In genomic region chr22:37865510-37865909, GRCh38 we compare ENCODE assay signal across 30 cellular contexts. TPM values are rescaled to one million over a fixed set of nuclear protein-coding genes. Genes with fewer than 3 reads are reported as not detected.
"Had no signal": no experiment of that assay in that cellular context is flagged by ENCODE, and none has a peak within 500 bp of the region (broad histone marks: within the 10 kb centered on the region; RNA-seq: fewer than 3 reads in every experiment).

No MANE protein-coding gene starts in this region.

- DNase-seq: activated CD4-positive, alpha-beta memory T cell treated with anti-CD3 and anti-CD28 coated beads, Interleukin-2, amount 10 ng/mL, durations not matched to agents 7 days and 5 days; activated CD4-positive, alpha-beta T cell treated with anti-CD3 and anti-CD28 coated beads for 1 hour; activated CD4-positive, alpha-beta T cell treated with anti-CD3 and anti-CD28 coated beads for 4 hours; activated CD4-positive, alpha-beta T cell treated with anti-CD3 and anti-CD28 coated beads, Interleukin-2, amount 10 ng/mL, durations not matched to agents 7 days and 5 days; activated CD4-positive, alpha-beta T cell treated with anti-CD3 and anti-CD28 coated beads, Interleukin-2, amount 50 U/mL, for 4 hours; activated effector memory CD4-positive, alpha-beta T cell treated with Interleukin-2 at 50 U/mL for 16 hours; activated gamma-delta T cell treated with Interleukin-2 at 50 U/mL for 16 hours; activated naive CD4-positive, alpha-beta T cell treated with anti-CD3 and anti-CD28 coated beads, Interleukin-2, amount 50 U/mL, for 16 hours; activated naive CD4-positive, alpha-beta T cell treated with Interleukin-2 at 50 U/mL for 16 hours; activated T-cell treated with anti-CD3 and anti-CD28 coated beads, Interleukin-2, amount 50 U/mL, for 4 hours; central memory CD4-positive, alpha-beta T cell; cerebellar nuclear complex; colonic mucosa; effector memory CD4-positive, alpha-beta T cell; endodermal cell; erythroblast; foreskin keratinocyte; heart right ventricle; T-helper 2 cell had no signal

- ATAC-seq: activated T-cell treated with anti-CD3 and anti-CD28 coated beads, Interleukin-2, amount 50 U/mL, for 4 hours; activated T-helper 17 cell treated with anti-CD3 and anti-CD28 coated beads, Interleukin-2, amount 50 U/mL, for 72 hours; foreskin keratinocyte; gastroesophageal sphincter; heart right ventricle; WTC11 had no signal

- H3K27me3 Mint-ChIP-seq: activated CD4-positive, alpha-beta memory T cell treated with anti-CD3 and anti-CD28 coated beads, Interleukin-2, amount 10 ng/mL, durations not matched to agents 7 days and 5 days; activated CD4-positive, alpha-beta T cell treated with anti-CD3 and anti-CD28 coated beads, Interleukin-2, amount 10 ng/mL, durations not matched to agents 7 days and 5 days; activated naive CD8-positive, alpha-beta T cell; activated T-helper 17 cell treated with anti-CD3 and anti-CD28 coated beads, Interleukin-2, amount 50 U/mL, for 72 hours had no signal

- H3K4me3 Mint-ChIP-seq: activated CD4-positive, alpha-beta memory T cell treated with anti-CD3 and anti-CD28 coated beads, Interleukin-2, amount 10 ng/mL, durations not matched to agents 7 days and 5 days; activated CD4-positive, alpha-beta T cell treated with anti-CD3 and anti-CD28 coated beads, Interleukin-2, amount 10 ng/mL, durations not matched to agents 7 days and 5 days; activated naive CD8-positive, alpha-beta T cell; activated T-cell treated with anti-CD3 and anti-CD28 coated beads, Interleukin-2, amount 50 U/mL, for 4 hours; activated T-helper 17 cell treated with anti-CD3 and anti-CD28 coated beads, Interleukin-2, amount 50 U/mL, for 72 hours; brain; endodermal cell; WTC11 had no signal

- H3K9me3 Mint-ChIP-seq: activated CD4-positive, alpha-beta memory T cell treated with anti-CD3 and anti-CD28 coated beads, Interleukin-2, amount 10 ng/mL, durations not matched to agents 7 days and 5 days; activated CD4-positive, alpha-beta T cell treated with anti-CD3 and anti-CD28 coated beads, Interleukin-2, amount 10 ng/mL, durations not matched to agents 7 days and 5 days; activated T-cell treated with anti-CD3 and anti-CD28 coated beads, Interleukin-2, amount 50 U/mL, for 4 hours; activated T-helper 17 cell treated with anti-CD3 and anti-CD28 coated beads, Interleukin-2, amount 50 U/mL, for 72 hours; brain; endodermal cell; WTC11 had no signal

- H3K4me1 Mint-ChIP-seq: activated CD4-positive, alpha-beta memory T cell treated with anti-CD3 and anti-CD28 coated beads, Interleukin-2, amount 10 ng/mL, durations not matched to agents 7 days and 5 days; WTC11 had no signal

- H3K27ac Mint-ChIP-seq: activated CD4-positive, alpha-beta memory T cell treated with anti-CD3 and anti-CD28 coated beads, Interleukin-2, amount 10 ng/mL, durations not matched to agents 7 days and 5 days; activated naive CD8-positive, alpha-beta T cell; activated T-helper 17 cell treated with anti-CD3 and anti-CD28 coated beads, Interleukin-2, amount 50 U/mL, for 72 hours; brain; endodermal cell had no signal

RNA-seq across cellular contexts. Expression of gene GALR3, which starts 42.3 kb away (rescaled TPM):
- total RNA-seq: activated CD4-positive, alpha-beta memory T cell treated with anti-CD3 and anti-CD28 coated beads, Interleukin-2, amount 10 ng/mL, durations not matched to agents 7 days and 5 days; activated CD4-positive, alpha-beta T cell treated with anti-CD3 and anti-CD28 coated beads, Interleukin-2, amount 10 ng/mL, durations not matched to agents 7 days and 5 days; activated T-cell treated with anti-CD3 and anti-CD28 coated beads, Interleukin-2, amount 50 U/mL, for 4 hours; activated T-helper 17 cell treated with anti-CD3 and anti-CD28 coated beads, Interleukin-2, amount 50 U/mL, for 72 hours; ascending aorta; cardiac muscle cell; dermis microvascular lymphatic vessel endothelial cell; esophagus muscularis mucosa; foreskin keratinocyte; gastroesophageal sphincter; glomerular endothelial cell; heart right ventricle; hepatocyte had no signal
